Comparison of ENCODE assay signal across 1 cellular context in the genomic region with DNA sequence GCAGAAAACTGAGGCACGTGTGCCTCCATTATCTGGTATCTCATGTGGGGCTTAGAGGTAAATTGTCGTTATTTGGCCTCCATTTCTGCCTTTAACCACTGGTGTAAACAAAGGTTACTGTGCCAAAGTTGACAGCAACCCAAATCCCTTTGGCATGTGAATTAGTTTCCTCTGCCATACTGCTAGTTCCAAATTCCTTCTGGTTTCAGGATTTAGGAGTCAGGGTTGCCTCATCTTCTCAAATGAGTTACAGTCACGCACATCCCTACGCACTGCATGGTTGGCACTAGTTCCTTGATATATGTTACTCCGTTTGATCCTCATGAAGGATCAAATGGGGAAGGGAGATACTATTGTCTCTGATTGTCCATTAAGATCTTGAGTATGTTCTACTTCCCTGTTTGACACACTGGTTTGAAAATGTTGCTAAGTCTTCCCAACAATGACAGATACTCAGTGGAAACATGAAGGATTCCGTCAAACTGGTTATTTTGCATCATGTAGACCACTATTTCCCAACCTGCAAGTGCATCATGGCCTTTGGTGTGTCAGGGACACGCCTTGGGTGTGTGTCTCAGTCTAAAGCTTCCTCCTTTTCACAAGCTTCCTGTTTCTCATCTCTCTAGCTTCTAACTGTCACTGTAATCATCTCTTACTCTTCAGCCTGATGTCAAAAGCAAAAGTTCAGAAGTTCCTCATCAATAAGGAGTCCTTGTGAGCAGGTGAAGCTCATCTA.
TF ChIP-seq lines count a peak whose summit lies in the region.

A gene with protein sequence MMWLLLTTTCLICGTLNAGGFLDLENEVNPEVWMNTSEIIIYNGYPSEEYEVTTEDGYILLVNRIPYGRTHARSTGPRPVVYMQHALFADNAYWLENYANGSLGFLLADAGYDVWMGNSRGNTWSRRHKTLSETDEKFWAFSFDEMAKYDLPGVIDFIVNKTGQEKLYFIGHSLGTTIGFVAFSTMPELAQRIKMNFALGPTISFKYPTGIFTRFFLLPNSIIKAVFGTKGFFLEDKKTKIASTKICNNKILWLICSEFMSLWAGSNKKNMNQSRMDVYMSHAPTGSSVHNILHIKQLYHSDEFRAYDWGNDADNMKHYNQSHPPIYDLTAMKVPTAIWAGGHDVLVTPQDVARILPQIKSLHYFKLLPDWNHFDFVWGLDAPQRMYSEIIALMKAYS (plus strand): TSS at position 655 of the 736 bp plus-strand sequence. CDS start 1,386 bp downstream, outside the sequence.

TF ChIP-seq in H1, 55 proteins besides CTCF, POLR2A, EP300 and RAD21 (continued from another document):
- no peak for TF ChIP-seq BACH1 (IDR thresholded peaks at IDR 0.05; ENCODE audit: low read length)
- no peak for TF ChIP-seq TEAD4 (IDR thresholded peaks at IDR 0.05; ENCODE audit: low read depth, low read length)
- TF ChIP-seq JUND (IDR thresholded peaks at IDR 0.05; ENCODE audit: low read length) = no peak
- no peak for TF ChIP-seq EZH2 (IDR thresholded peaks at IDR 0.05; ENCODE audit: low read depth, low read length, severe bottlenecking)
- no peak for TF ChIP-seq CEBPB (IDR thresholded peaks at IDR 0.05; ENCODE audit: low read depth, low read length)
- TF ChIP-seq JUN (IDR thresholded peaks at IDR 0.05; ENCODE audit: low read depth, low read length) = no peak
- no peak for TF ChIP-seq HDAC2 (IDR thresholded peaks at IDR 0.05; ENCODE audit: borderline replicate concordance in 1 of 2, low read depth in 2 of 2, low read length in 2 of 2)
- no peak for TF ChIP-seq CTBP2 (IDR thresholded peaks at IDR 0.05; ENCODE audit: borderline replicate concordance, insufficient read depth, insufficient read length, low read length)
- no peak for TF ChIP-seq SIN3A (conservative IDR thresholded peaks at IDR 0.05 in 1 of 2, IDR thresholded peaks at IDR 0.05 in 1 of 2; ENCODE audit: low read depth in 1 of 2, low read length in 2 of 2)
- TF ChIP-seq, protein P1, sequence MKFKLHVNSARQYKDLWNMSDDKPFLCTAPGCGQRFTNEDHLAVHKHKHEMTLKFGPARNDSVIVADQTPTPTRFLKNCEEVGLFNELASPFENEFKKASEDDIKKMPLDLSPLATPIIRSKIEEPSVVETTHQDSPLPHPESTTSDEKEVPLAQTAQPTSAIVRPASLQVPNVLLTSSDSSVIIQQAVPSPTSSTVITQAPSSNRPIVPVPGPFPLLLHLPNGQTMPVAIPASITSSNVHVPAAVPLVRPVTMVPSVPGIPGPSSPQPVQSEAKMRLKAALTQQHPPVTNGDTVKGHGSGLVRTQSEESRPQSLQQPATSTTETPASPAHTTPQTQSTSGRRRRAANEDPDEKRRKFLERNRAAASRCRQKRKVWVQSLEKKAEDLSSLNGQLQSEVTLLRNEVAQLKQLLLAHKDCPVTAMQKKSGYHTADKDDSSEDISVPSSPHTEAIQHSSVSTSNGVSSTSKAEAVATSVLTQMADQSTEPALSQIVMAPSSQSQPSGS (IDR thresholded peaks at IDR 0.05; ENCODE audit: low read length) = no peak
- TF ChIP-seq ASH2L (IDR thresholded peaks at IDR 0.05; ENCODE audit: low read length) = no peak
- no peak for TF ChIP-seq KDM1A (IDR thresholded peaks at IDR 0.05; ENCODE audit: borderline replicate concordance, low read length)
- no peak for TF ChIP-seq YY1 (IDR thresholded peaks at IDR 0.05; ENCODE audit: low read depth, low read length)
